In the genomic region with DNA sequence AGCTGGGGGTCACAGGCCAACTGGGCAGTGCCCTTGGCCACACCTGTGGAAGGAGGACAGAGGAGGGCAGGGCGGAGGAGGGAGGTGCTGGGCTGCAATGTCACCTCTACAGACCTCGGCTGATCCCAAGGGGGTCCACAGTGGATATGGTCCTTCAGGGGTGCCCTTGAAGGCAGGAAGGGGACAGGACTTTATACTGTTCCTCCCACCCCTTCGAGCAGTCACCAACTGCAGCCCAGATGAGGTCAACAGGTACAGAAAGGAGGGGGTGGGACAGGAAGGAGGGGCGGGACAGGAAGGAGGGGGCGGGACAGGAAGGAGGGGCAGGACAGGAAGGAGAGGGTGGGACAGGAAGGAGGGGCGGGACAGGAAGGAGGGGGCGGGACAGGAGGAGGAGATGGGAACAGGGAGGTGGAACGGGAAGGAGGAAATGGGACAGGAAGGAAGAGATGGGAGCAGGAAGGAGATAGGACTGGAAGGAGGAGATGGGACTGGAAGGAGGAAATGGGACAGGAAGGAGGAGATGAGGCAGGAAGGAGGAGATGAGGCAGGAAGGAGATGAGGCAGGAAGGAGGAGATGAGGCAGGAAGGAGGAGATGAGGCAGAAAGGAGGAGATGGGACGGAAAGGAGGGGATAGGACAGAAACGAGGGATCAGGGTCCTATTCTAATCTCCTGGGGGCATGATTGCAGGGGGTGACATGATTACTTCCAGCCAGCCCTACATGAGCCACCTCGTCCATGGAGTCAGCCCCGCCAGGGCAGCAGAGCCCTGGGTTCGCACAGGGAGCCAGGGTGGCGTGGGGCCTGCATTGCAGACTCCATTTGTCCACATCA, we compare ENCODE assay signal across 8 cellular contexts. TPM values are rescaled to one million over a fixed set of nuclear protein-coding genes. Genes with fewer than 3 reads are reported as not detected.
A peak's percentile ranks its signal among the peaks of the same experiment; 100 is the strongest.
DNase-seq lines count a peak whose midpoint lies in the region; ATAC-seq, FAIRE-seq and TF ChIP-seq lines count a peak whose summit lies in the region.

No MANE protein-coding gene starts in this region.

- H3K27ac Mint-ChIP-seq in glutamatergic neuron (ENCODE audit: unreplicated experiment), result peak overlapping the region; percentile 59

- intact Hi-C loops in lower leg skin (cut with DNase I; ENCODE audit: low total_unique reads), result no loop called here

- peaks cover 23% of the 10 kb centered on the region for H3K4me1 Mint-ChIP-seq in glutamatergic neuron (ENCODE audit: low read depth, unreplicated experiment)

- FAIRE-seq in GM12892 (lab: Jason Lieb, UNC), result peak; percentile 82

- H3K27me3 Mint-ChIP-seq in glutamatergic neuron (ENCODE audit: unreplicated experiment), result peaks cover 16% of the 10 kb centered on the region

- 65 to 68% methylated on average over 14 of the region's 14 CpGs for WGBS in lower leg skin, 2 donors

- TF ChIP-seq CTCF in glutamatergic neuron (IDR thresholded peaks at IDR 0.05; ENCODE audit: partially characterized antibody, unreplicated experiment), result no peak
- TF ChIP-seq CTCF in lower leg skin (IDR thresholded peaks at IDR 0.05), result no peak

- no peak overlapping the region for H3K4me3 Mint-ChIP-seq in glutamatergic neuron (ENCODE audit: unreplicated experiment)

- no peaks in the 10 kb centered on the region for H3K36me3 Mint-ChIP-seq in glutamatergic neuron (ENCODE audit: unreplicated experiment)

- no peak for TF ChIP-seq POLR2A in GM12892 (IDR thresholded peaks at IDR 0.05; ENCODE audit: low read depth, low read length)
- TF ChIP-seq POLR2A in lower leg skin (IDR thresholded peaks at IDR 0.05), result no peak

- ATAC-seq in GM21576 (IDR thresholded peaks at IDR 0.05; ENCODE audit: unreplicated experiment), result no peak

- no peak overlapping the region for H3K4me3 ChIP-seq in lower leg skin (ENCODE audit: low read depth, poor library complexity, severe bottlenecking)

- peak; percentile 75 for DNase-seq in GM12892 (ENCODE audit: insufficient read length)
- DNase-seq in MV-4-11 (lab: John Stamatoyannopoulos, UW), result peak; percentile 18
- peak; percentile 30 to 48 for DNase-seq in activated CD4-positive, alpha-beta T cell treated with anti-CD3 and anti-CD28 coated beads, Interleukin-2, amount 50 U/mL, for 24 hours (ENCODE audit: low read depth in 1 of 2, low spot score in 1 of 2)
- DNase-seq in glutamatergic neuron, result no peak
- peak; percentile 75 for DNase-seq in stimulated activated CD8-positive, alpha-beta memory T cell treated with anti-CD3 and anti-CD28 coated beads, Interleukin-4, amount 100 ng/mL, for 48 hours
- no peak for DNase-seq in NCI-H446 (lab: John Stamatoyannopoulos, UW)
- DNase-seq in lower leg skin (ENCODE audit: low spot score in 2 of 2), result no peak

- H3K9me3 Mint-ChIP-seq in glutamatergic neuron (ENCODE audit: unreplicated experiment), result peaks cover 15% of the 10 kb centered on the region

RNA-seq across cellular contexts. Expression of a gene that starts 19.4 kb away (rescaled TPM):
- polyA plus RNA-seq in GM12892 (2012; ENCODE audit: missing spikeins), result 9.6 TPM
- total RNA-seq in glutamatergic neuron (ENCODE audit: unreplicated experiment) (15.6 TPM), lower leg skin (10 to 100 TPM in 3 of 4 donors, 1 to 10 TPM in 1; 9.8 to 13.9 (median 10.2) TPM)

RNA-seq across cellular contexts. Expression of a gene that starts 27.7 kb away (rescaled TPM):
- 11.1 TPM for polyA plus RNA-seq in GM12892 (2012; ENCODE audit: missing spikeins)
- total RNA-seq in glutamatergic neuron (ENCODE audit: unreplicated experiment) (70.5 TPM), lower leg skin (10 to 100 TPM; 50.3 to 76.9 (median 58.5) TPM)

RNA-seq across cellular contexts. Expression of a gene that starts 39.9 kb away (rescaled TPM):
- 0.66 TPM for polyA plus RNA-seq in GM12892 (2012; ENCODE audit: missing spikeins)
- 78.7 TPM for total RNA-seq in glutamatergic neuron (ENCODE audit: unreplicated experiment)
- 10 to 100 TPM in 2 of 4 donors, 1 to 10 TPM in 2; 5.6 to 14.1 (median 10.8) TPM for total RNA-seq in lower leg skin

Comparison
In these comparisons a context has a peak if more than half of its experiments do, and no peak if none do; other contexts are left out.
1. DNase-seq: peak in GM12892 (single experiment), MV-4-11 (single experiment), activated CD4-positive, alpha-beta T cell treated with anti-CD3 and anti-CD28 coated beads, Interleukin-2, amount 50 U/mL, for 24 hours (2 of 2) and stimulated activated CD8-positive, alpha-beta memory T cell treated with anti-CD3 and anti-CD28 coated beads, Interleukin-4, amount 100 ng/mL, for 48 hours (single experiment); none in glutamatergic neuron (single experiment), NCI-H446 (0 of 2) and lower leg skin (0 of 2).